Comparison of ENCODE assay signal across 8 cellular contexts in genomic region chr22:50474711-50475651, GRCh38. TPM values are rescaled to one million over a fixed set of nuclear protein-coding genes. Genes with fewer than 3 reads are reported as not detected.
DNase-seq lines count a peak whose midpoint lies in the region; ATAC-seq and TF ChIP-seq lines count a peak whose summit lies in the region.

Gene SBF1 (minus strand): TSS chr22:50475035. CDS start chr22:50474840, 195 bp downstream.

- peak within 1 kb of the TSS; percentile 49 to 81 for H3K27ac Mint-ChIP-seq in natural killer cell treated with Interleukin-12 subunit alpha and Interleukin-12 subunit beta and Interleukin-15 and Interleukin-18, amount 100 ng/mL, for 72 hours

- no peaks in the 10 kb centered on the region for H3K9me3 Mint-ChIP-seq in natural killer cell treated with Interleukin-12 subunit alpha and Interleukin-12 subunit beta and Interleukin-15 and Interleukin-18, amount 100 ng/mL, for 72 hours

- H3K27me3 Mint-ChIP-seq in natural killer cell treated with Interleukin-12 subunit alpha and Interleukin-12 subunit beta and Interleukin-15 and Interleukin-18, amount 100 ng/mL, for 72 hours = peaks cover 0 to 3% of the 10 kb centered on the region in 2 donors

- no peaks in the 10 kb centered on the region for H3K36me3 ChIP-seq in KMS-11 (ENCODE audit: insufficient read depth)

- peaks cover 25 to 33% of the 10 kb centered on the region in 2 donors for H3K4me1 Mint-ChIP-seq in natural killer cell treated with Interleukin-12 subunit alpha and Interleukin-12 subunit beta and Interleukin-15 and Interleukin-18, amount 100 ng/mL, for 72 hours (ENCODE audit: low read depth in 2 of 2)

- H3K4me3 ChIP-seq in KMS-11 (IDR thresholded peaks at IDR 0.05; ENCODE audit: insufficient read depth, low read depth, low read length) (no peak within 1 kb of the TSS), fibroblast of the aortic adventitia (ENCODE audit: low read depth, low read length) (peak within 1 kb of the TSS; percentile 74)

- DNase-seq in DMS153 (lab: John Stamatoyannopoulos, UW) (peak; percentile 68), SHP77 (lab: John Stamatoyannopoulos, UW) (peak; percentile 88 to 92), activated gamma-delta T cell (lab: John Stamatoyannopoulos, UW) (peak; percentile 83), fibroblast of the aortic adventitia (ENCODE audit: low read depth) (peak; percentile 82)
- peak; percentile 95 for DNase-seq in natural killer cell treated with Interleukin-12 subunit alpha and Interleukin-12 subunit beta and Interleukin-15 and Interleukin-18, amount 100 ng/mL, for 72 hours (ENCODE audit: low spot score)
- peak; percentile 71 to 85 (median 82) for DNase-seq in stimulated activated naive CD4-positive, alpha-beta T cell (lab: John Stamatoyannopoulos, UW)

- H3K4me2 ChIP-seq in KMS-11 = peak within 1 kb of the TSS; percentile 96

- peaks cover 35% of the 10 kb centered on the region for H3K4me1 ChIP-seq in KMS-11 (ENCODE audit: low read depth, poor library complexity, severe bottlenecking)

- peak; percentile 63 for ATAC-seq in GM21619 (IDR thresholded peaks at IDR 0.05; ENCODE audit: unreplicated experiment)
- peak; percentile 93 to 96 for ATAC-seq in natural killer cell treated with Interleukin-12 subunit alpha and Interleukin-12 subunit beta and Interleukin-15 and Interleukin-18, amount 100 ng/mL, for 72 hours

- peak within 1 kb of the TSS; percentile 91 for H3K4me3 Mint-ChIP-seq in natural killer cell treated with Interleukin-12 subunit alpha and Interleukin-12 subunit beta and Interleukin-15 and Interleukin-18, amount 100 ng/mL, for 72 hours

- no peaks in the 10 kb centered on the region for H3K36me3 Mint-ChIP-seq in natural killer cell treated with Interleukin-12 subunit alpha and Interleukin-12 subunit beta and Interleukin-15 and Interleukin-18, amount 100 ng/mL, for 72 hours

- H3K79me2 ChIP-seq in KMS-11 (ENCODE audit: insufficient read depth, low read depth) = peaks cover 37% of the 10 kb centered on the region

- no peaks in the 10 kb centered on the region for H4K20me1 ChIP-seq in KMS-11 (ENCODE audit: insufficient read depth)

- TF ChIP-seq CTCF in KMS-11 (conservative IDR thresholded peaks at IDR 0.05; ENCODE audit: low read depth, low read length) (no peak), fibroblast of the aortic adventitia (IDR thresholded peaks at IDR 0.05; ENCODE audit: insufficient read depth, low read length) (no peak)

- peak within 1 kb of the TSS; percentile 33; the same call in 1 of the 2 replicates for H3K27ac ChIP-seq in KMS-11

- no peaks in the 10 kb centered on the region for H3K27me3 ChIP-seq in KMS-11 (ENCODE audit: insufficient read depth, low read depth)

- peak within 1 kb of the TSS; percentile 48; the same call in 1 of the 2 replicates for H2AFZ ChIP-seq in KMS-11 (ENCODE audit: low read depth)

- H3K9ac ChIP-seq in KMS-11 = peak within 1 kb of the TSS; percentile 53; the same call in 1 of the 2 replicates

RNA-seq across cellular contexts. Expression of gene SBF1, which starts in this region (rescaled TPM):
- 70.9 and 76.1 TPM in 2 replicates for total RNA-seq in fibroblast of the aortic adventitia (ENCODE audit: low replicate concordance)
- 100 to 1,000 TPM; 114 to 152 TPM for total RNA-seq in natural killer cell treated with Interleukin-12 subunit alpha and Interleukin-12 subunit beta and Interleukin-15 and Interleukin-18, amount 100 ng/mL, for 72 hours
